In genomic region chr5:131810510-131811249, GRCh38 we compare ENCODE assay signal across 8 cellular contexts. TPM values are rescaled to one million over a fixed set of nuclear protein-coding genes. Genes with fewer than 3 reads are reported as not detected.
DNase-seq lines count a peak whose midpoint lies in the region; ATAC-seq and TF ChIP-seq lines count a peak whose summit lies in the region.

No MANE protein-coding gene starts in this region.

- no peaks in the 10 kb centered on the region for H3K27me3 ChIP-seq in OCI-LY3 (ENCODE audit: low read depth, low read length)
- no peaks in the 10 kb centered on the region for H3K27me3 ChIP-seq in gastroesophageal sphincter

- DNase-seq in ELF-1 (ENCODE audit: low read depth, low spot score) (peak; percentile 9), SK-N-DZ (ENCODE audit: low spot score) (no peak), epidermal melanocyte (ENCODE audit: insufficient read length, low spot score) (no peak), foreskin melanocyte (no peak)

- no peak overlapping the region for H3K9ac ChIP-seq in OCI-LY3 (ENCODE audit: low read length)

- H3K4me3 ChIP-seq in OCI-LY3 (ENCODE audit: low read length) (no peak overlapping the region), gastroesophageal sphincter (no peak overlapping the region)

- H3K9me3 ChIP-seq in OCI-LY3 (ENCODE audit: insufficient read depth, low read length) (no peaks in the 10 kb centered on the region), gastroesophageal sphincter (no peaks in the 10 kb centered on the region)

- H3K36me3 ChIP-seq in OCI-LY3 (replicated peaks; ENCODE audit: low read depth, low read length), result no peaks in the 10 kb centered on the region
- H3K36me3 ChIP-seq in gastroesophageal sphincter, result no peaks in the 10 kb centered on the region

- ATAC-seq in GM21619 (IDR thresholded peaks at IDR 0.05; ENCODE audit: unreplicated experiment) (peak; percentile 53), gastroesophageal sphincter (no peak), HG03045 (IDR thresholded peaks at IDR 0.05; ENCODE audit: unreplicated experiment) (no peak)

- TF ChIP-seq EP300 in gastroesophageal sphincter (IDR thresholded peaks at IDR 0.05), result no peak

- TF ChIP-seq POLR2A in gastroesophageal sphincter (IDR thresholded peaks at IDR 0.05), result no peak

- TF ChIP-seq CTCF in OCI-LY3 (IDR thresholded peaks at IDR 0.05; ENCODE audit: low read depth, low read length) (peak; percentile 64), gastroesophageal sphincter (IDR thresholded peaks at IDR 0.05) (peak in 2 of 4 experiments; percentile 19 to 45)

- no peak overlapping the region for H3K4me2 ChIP-seq in OCI-LY3 (ENCODE audit: low read length)

- WGBS in gastroesophageal sphincter (ENCODE audit: low coverage in 1 of 2), 2 donors, result 0 to 2% methylated on average over 3 of the region's 3 CpGs

- H2AFZ ChIP-seq in OCI-LY3 (ENCODE audit: low read depth, low read length), result no peak overlapping the region

- H4K20me1 ChIP-seq in OCI-LY3 (ENCODE audit: insufficient read depth, low read length), result no peaks in the 10 kb centered on the region

- H3K79me2 ChIP-seq in OCI-LY3 (ENCODE audit: low read length), result no peaks in the 10 kb centered on the region

- H3K4me1 ChIP-seq in OCI-LY3 (ENCODE audit: low read length) (0 out of 2 replicates have a peak, but pooled peaks cover 2% of the 10 kb centered on the region), gastroesophageal sphincter (peaks cover 0 to 24% (median 0%) of the 10 kb centered on the region in 3 donors)

- H3K27ac ChIP-seq in OCI-LY3 (ENCODE audit: low read length), result no peak overlapping the region
- peak overlapping the region; percentile 9 to 55 (median 38) for H3K27ac ChIP-seq in gastroesophageal sphincter

RNA-seq across cellular contexts. Expression of gene FNIP1, which starts 13.9 kb away (rescaled TPM):
- total RNA-seq in gastroesophageal sphincter, result 10 to 100 TPM; 40.7 to 75.0 (median 62.8) TPM
- polyA plus RNA-seq in SK-N-DZ (2014; cell fraction: cytosol; rRNA removed), result 10.1 and 11.2 TPM in 2 replicates
- polyA plus RNA-seq in SK-N-DZ (2014; cell fraction: nucleus; rRNA removed), result 12.3 and 21.2 TPM in 2 replicates
